Comparison of ENCODE assay signal across 10 cellular contexts in the genomic region with DNA sequence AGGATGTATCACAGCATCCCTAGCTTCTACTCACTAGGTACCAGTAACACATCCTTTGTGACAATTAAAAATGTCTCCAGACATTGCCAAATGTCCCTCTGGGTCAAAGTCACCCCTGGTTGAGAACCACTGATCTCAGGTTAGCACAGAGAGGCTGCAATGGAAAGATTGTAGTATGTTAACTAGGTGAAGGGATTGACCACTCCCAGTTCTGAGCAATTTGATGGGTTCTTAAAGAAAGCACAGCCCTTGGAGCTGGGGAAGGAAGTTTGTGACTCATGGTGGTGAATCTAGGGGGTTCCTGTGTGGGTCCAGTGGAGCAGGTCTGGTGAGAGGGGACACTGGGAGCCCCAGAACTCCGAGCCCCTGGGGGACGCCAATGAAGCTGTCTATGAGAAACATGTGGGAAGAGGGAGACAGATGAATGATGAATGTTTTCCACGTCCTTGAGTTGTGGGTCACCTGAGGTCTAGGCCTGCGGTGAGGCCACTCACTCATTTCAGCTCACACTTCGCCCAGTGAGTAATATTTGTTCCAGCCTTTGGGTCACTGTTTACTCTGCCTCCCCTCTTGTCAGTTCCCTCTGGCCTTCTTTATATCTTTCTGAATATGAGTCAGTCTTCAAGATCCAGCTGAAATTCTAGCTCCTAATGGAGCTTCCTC.
DNase-seq lines count a peak whose midpoint lies in the region; ATAC-seq, FAIRE-seq and TF ChIP-seq lines count a peak whose summit lies in the region.
"Had no signal": no experiment of that assay in that cellular context is flagged by ENCODE, and none has a peak within 500 bp of the region (broad histone marks: within the 10 kb centered on the region; RNA-seq: fewer than 3 reads in every experiment).

No MANE protein-coding gene starts in this region.

- H3K27me3 ChIP-seq in bronchial epithelial cell (ENCODE audit: control insufficient read depth, insufficient read depth, low read length) = no peaks in the 10 kb centered on the region
- H3K27me3 ChIP-seq in naive thymus-derived CD4-positive, alpha-beta T cell (ENCODE audit: control insufficient read depth in 2 of 2, insufficient read depth in 2 of 2, low read length in 2 of 2) = no peaks in the 10 kb centered on the region

- POLR2A ChIA-PET in naive thymus-derived CD4-positive, alpha-beta T cell (lab: Charles Lee) = no interaction called here

- ATAC-seq in HG02870 (IDR thresholded peaks at IDR 0.05; ENCODE audit: unreplicated experiment) = peak; percentile 58
- ATAC-seq in naive thymus-derived CD4-positive, alpha-beta T cell = peak; percentile 22
- ATAC-seq in left lobe of liver = no peak
- no peak for ATAC-seq in GM19397 (IDR thresholded peaks at IDR 0.05; ENCODE audit: unreplicated experiment)

- no peak overlapping the region for H3K4me3 ChIP-seq in bronchial epithelial cell (ENCODE audit: low read depth, low read length)
- H3K4me3 ChIP-seq in naive thymus-derived CD4-positive, alpha-beta T cell (ENCODE audit: low read length) = no peak overlapping the region

- H3K9me3 ChIP-seq in naive thymus-derived CD4-positive, alpha-beta T cell (ENCODE audit: control insufficient read depth in 2 of 3, low read length in 3 of 3) = no peaks in the 10 kb centered on the region

- BruUV-seq in Calu3 (replicated peaks; lab: Mats Ljungman, UMichigan) = no TSS peak

- H3K4me3 Mint-ChIP-seq in naive thymus-derived CD4-positive, alpha-beta T cell = peak overlapping the region; percentile 12 to 91 (median 68)
- H3K4me3 Mint-ChIP-seq in Calu3 (ENCODE audit: low read depth, unreplicated experiment) = no peak overlapping the region

- H3K36me3 ChIP-seq in bronchial epithelial cell (ENCODE audit: control insufficient read depth, insufficient read depth, low read length) = no peaks in the 10 kb centered on the region
- no peaks in the 10 kb centered on the region for H3K36me3 ChIP-seq in naive thymus-derived CD4-positive, alpha-beta T cell (ENCODE audit: control insufficient read depth in 2 of 3, insufficient read depth in 3 of 3, low read length in 3 of 3)

- H3K4me1 Mint-ChIP-seq in naive thymus-derived CD4-positive, alpha-beta T cell = peaks cover 6 to 30% (median 23%) of the 10 kb centered on the region in 7 donors
- peaks cover 12% of the 10 kb centered on the region for H3K4me1 Mint-ChIP-seq in Calu3 (ENCODE audit: low read depth, unreplicated experiment)

- FAIRE-seq in bronchial epithelial cell (lab: Jason Lieb, UNC) = peak; percentile 18

- peaks cover 0 to 2% (median 0%) of the 10 kb centered on the region in 11 donors for H3K9me3 Mint-ChIP-seq in naive thymus-derived CD4-positive, alpha-beta T cell
- H3K9me3 Mint-ChIP-seq in Calu3 (ENCODE audit: low read depth, unreplicated experiment) = no peaks in the 10 kb centered on the region

- peaks cover 0 to 5% (median under 1%) of the 10 kb centered on the region in 5 donors for H3K27me3 Mint-ChIP-seq in naive thymus-derived CD4-positive, alpha-beta T cell
- H3K27me3 Mint-ChIP-seq in Calu3 (ENCODE audit: unreplicated experiment) = peaks cover 20% of the 10 kb centered on the region

- peaks cover 0 to 3% (median 0%) of the 10 kb centered on the region in 5 donors for H3K36me3 Mint-ChIP-seq in naive thymus-derived CD4-positive, alpha-beta T cell
- no peaks in the 10 kb centered on the region for H3K36me3 Mint-ChIP-seq in Calu3 (ENCODE audit: insufficient read depth, unreplicated experiment)

- DNase-seq in AG20443 (ENCODE audit: low spot score) = peak; percentile 47
- DNase-seq in bronchial epithelial cell (ENCODE audit: low read depth) = peak; percentile 93
- no peak for DNase-seq in naive thymus-derived CD4-positive, alpha-beta T cell
- no peak for DNase-seq in left lobe of liver (ENCODE audit: low spot score)
- DNase-seq in Calu3 = no peak
- no peak for DNase-seq in NOMO-1 treated with dmso at 0.1 percent for 144 hours (lab: John Stamatoyannopoulos, UW; ENCODE audit: unreplicated experiment)
- DNase-seq: DND-41, head of caudate nucleus had no signal

- TF ChIP-seq CTCF in bronchial epithelial cell (IDR thresholded peaks at IDR 0.05; ENCODE audit: insufficient read depth, low read length, severe bottlenecking) = no peak
- no peak for TF ChIP-seq CTCF in Calu3 (IDR thresholded peaks at IDR 0.05; ENCODE audit: unreplicated experiment)

- peak overlapping the region in 4 of 9 donors; percentile 4 to 62 (median 42) for H3K27ac Mint-ChIP-seq in naive thymus-derived CD4-positive, alpha-beta T cell
- no peak overlapping the region for H3K27ac Mint-ChIP-seq in Calu3 (ENCODE audit: unreplicated experiment)

- intact Hi-C loops in naive thymus-derived CD4-positive, alpha-beta T cell (cut with micrococcal nuclease) = no loop called here
- intact Hi-C loops in Calu3 (cut with micrococcal nuclease; ENCODE audit: unreplicated experiment) = no loop called here

- CTCF ChIA-PET in naive thymus-derived CD4-positive, alpha-beta T cell (lab: Charles Lee) = no interaction called here
- CTCF ChIA-PET in Calu3 (lab: Charles Lee) = no interaction called here

- peaks cover 3% of the 10 kb centered on the region in 2 donors for H3K4me1 ChIP-seq in naive thymus-derived CD4-positive, alpha-beta T cell (ENCODE audit: control insufficient read depth in 2 of 2, insufficient read depth in 2 of 2, low read length in 2 of 2)

- H3K27ac ChIP-seq in naive thymus-derived CD4-positive, alpha-beta T cell (ENCODE audit: low read depth, low read length) = no peak overlapping the region

Comparison
In these comparisons a context has a peak if more than half of its experiments do, and no peak if none do; other contexts are left out.
1. DNase-seq: peak in AG20443 (single experiment) and bronchial epithelial cell (single experiment); none in naive thymus-derived CD4-positive, alpha-beta T cell (0 of 9), left lobe of liver (single experiment), Calu3 (single experiment) and NOMO-1 treated with dmso at 0.1 percent for 144 hours (single experiment).
2. ATAC-seq: peak in HG02870 (single experiment) and naive thymus-derived CD4-positive, alpha-beta T cell (single experiment); none in left lobe of liver (single experiment) and GM19397 (single experiment).